Comparison of ENCODE assay signal across 8 cellular contexts in the genomic region with DNA sequence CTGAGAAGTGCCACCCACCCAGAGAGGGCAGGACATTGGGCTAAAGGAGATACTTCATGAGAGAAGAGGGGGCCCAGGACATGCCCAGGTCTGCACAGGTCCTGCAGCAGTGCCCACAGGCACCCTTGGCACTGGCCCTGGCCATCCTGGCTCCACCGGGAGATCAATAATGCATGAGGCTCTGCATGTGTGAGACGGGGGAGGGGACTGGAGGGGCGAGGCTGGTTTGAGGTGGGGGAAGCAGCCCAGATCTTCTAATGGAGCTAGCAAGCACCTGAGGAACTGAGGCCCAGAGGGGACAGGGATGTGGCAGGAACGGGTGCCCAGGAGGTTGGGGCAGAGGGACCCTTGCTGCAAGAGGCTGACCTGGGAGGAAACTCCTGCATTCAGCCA. TPM values are rescaled to one million over a fixed set of nuclear protein-coding genes. Genes with fewer than 3 reads are reported as not detected.
DNase-seq lines count a peak whose midpoint lies in the region; ATAC-seq and TF ChIP-seq lines count a peak whose summit lies in the region.

No MANE protein-coding gene starts in this region.

- no peak for TF ChIP-seq POLR2A in suprapubic skin (IDR thresholded peaks at IDR 0.05)

- peak overlapping the region; percentile 90 for H3K27ac Mint-ChIP-seq in activated CD4-positive, alpha-beta T cell treated with anti-CD3 and anti-CD28 coated beads, Interleukin-2, amount 10 ng/mL, durations not matched to agents 7 days and 5 days
- peak overlapping the region; percentile 82 for H3K27ac Mint-ChIP-seq in activated naive CD8-positive, alpha-beta T cell

- no peak for TF ChIP-seq EP300 in suprapubic skin (IDR thresholded peaks at IDR 0.05)

- no peak for DNase-seq in activated CD4-positive, alpha-beta T cell treated with anti-CD3 and anti-CD28 coated beads, Interleukin-2, amount 10 ng/mL, durations not matched to agents 7 days and 5 days
- DNase-seq in activated CD4-positive, alpha-beta T cell treated with anti-CD3 and anti-CD28 coated beads, Interleukin-2, amount 50 U/mL, for 4 hours, result no peak
- DNase-seq in left colon (no peak), suprapubic skin (ENCODE audit: low spot score in 2 of 2) (no peak), GM19238 (ENCODE audit: insufficient read length, low spot score) (no peak), NOMO-1 treated with DMSO at 0.1 percent for 48 hours (lab: John Stamatoyannopoulos, UW; ENCODE audit: unreplicated experiment) (no peak)
- DNase-seq in stimulated activated CD4-positive, alpha-beta T cell treated with anti-CD3 and anti-CD28 coated beads, Interleukin-2, amount 100 ng/mL, for 48 hours, result no peak

- 19% methylated on average over 4 of the region's 4 CpGs for WGBS in suprapubic skin

- no peak overlapping the region for H3K27ac ChIP-seq in suprapubic skin

- H3K4me3 Mint-ChIP-seq in activated CD4-positive, alpha-beta T cell treated with anti-CD3 and anti-CD28 coated beads, Interleukin-2, amount 10 ng/mL, durations not matched to agents 7 days and 5 days, result peak overlapping the region; percentile 98
- H3K4me3 Mint-ChIP-seq in activated naive CD8-positive, alpha-beta T cell, result peak overlapping the region; percentile 94

- H3K36me3 Mint-ChIP-seq in activated CD4-positive, alpha-beta T cell treated with anti-CD3 and anti-CD28 coated beads, Interleukin-2, amount 10 ng/mL, durations not matched to agents 7 days and 5 days (ENCODE audit: low read depth), result peaks cover 21% of the 10 kb centered on the region
- peaks cover 5% of the 10 kb centered on the region for H3K36me3 Mint-ChIP-seq in activated naive CD8-positive, alpha-beta T cell

- peaks cover 57% of the 10 kb centered on the region for H3K36me3 ChIP-seq in suprapubic skin

- H3K9me3 ChIP-seq in suprapubic skin, result no peaks in the 10 kb centered on the region

- POLR2A ChIA-PET in activated CD4-positive, alpha-beta T cell treated with anti-CD3 and anti-CD28 coated beads, Interleukin-2, amount 10 ng/mL, durations not matched to agents 7 days and 5 days (lab: Charles Lee), result no interaction called here

- intact Hi-C loops in left colon (cut with DNase I, micrococcal nuclease), result no loop called here

- peak overlapping the region; percentile 45 for H3K4me3 ChIP-seq in suprapubic skin

- H3K4me1 ChIP-seq in suprapubic skin, result peaks cover 23% of the 10 kb centered on the region

- no peaks in the 10 kb centered on the region for H3K27me3 Mint-ChIP-seq in activated CD4-positive, alpha-beta T cell treated with anti-CD3 and anti-CD28 coated beads, Interleukin-2, amount 10 ng/mL, durations not matched to agents 7 days and 5 days
- no peaks in the 10 kb centered on the region for H3K27me3 Mint-ChIP-seq in activated naive CD8-positive, alpha-beta T cell

- CTCF ChIA-PET in activated CD4-positive, alpha-beta T cell treated with anti-CD3 and anti-CD28 coated beads, Interleukin-2, amount 10 ng/mL, durations not matched to agents 7 days and 5 days (lab: Charles Lee), result interaction anchor here (1.2 to 1.4 kb wide), 2 partner anchors 14 to 15 kb away, joined by 3 to 5 read pairs; no protein-coding TSS in a partner anchor

- no peaks in the 10 kb centered on the region for H3K27me3 ChIP-seq in suprapubic skin

- peaks cover 28% of the 10 kb centered on the region for H3K4me1 Mint-ChIP-seq in activated CD4-positive, alpha-beta T cell treated with anti-CD3 and anti-CD28 coated beads, Interleukin-2, amount 10 ng/mL, durations not matched to agents 7 days and 5 days
- H3K4me1 Mint-ChIP-seq in activated naive CD8-positive, alpha-beta T cell (ENCODE audit: low read depth), result peaks cover 21% of the 10 kb centered on the region

- TF ChIP-seq CTCF in suprapubic skin (IDR thresholded peaks at IDR 0.05), result no peak

- no peaks in the 10 kb centered on the region for H3K9me3 Mint-ChIP-seq in activated CD4-positive, alpha-beta T cell treated with anti-CD3 and anti-CD28 coated beads, Interleukin-2, amount 10 ng/mL, durations not matched to agents 7 days and 5 days
- no peaks in the 10 kb centered on the region for H3K9me3 Mint-ChIP-seq in activated naive CD8-positive, alpha-beta T cell (ENCODE audit: low read depth)

- ATAC-seq in left colon, result peak; percentile 24

RNA-seq across cellular contexts. Expression of gene OSBPL7, which starts 0.6 kb away (rescaled TPM):
- total RNA-seq in activated CD4-positive, alpha-beta T cell treated with anti-CD3 and anti-CD28 coated beads, Interleukin-2, amount 10 ng/mL, durations not matched to agents 7 days and 5 days, result 10 to 100 TPM; 40.8 to 43.8 TPM
- 10 to 100 TPM; 58.9 to 87.0 TPM for total RNA-seq in left colon
- 1 to 10 TPM; 1.3 to 2.0 (median 1.6) TPM for total RNA-seq in suprapubic skin

RNA-seq across cellular contexts. Expression of gene MRPL10, which starts 10.3 kb away (rescaled TPM):
- total RNA-seq in activated CD4-positive, alpha-beta T cell treated with anti-CD3 and anti-CD28 coated beads, Interleukin-2, amount 10 ng/mL, durations not matched to agents 7 days and 5 days, result 10 to 100 TPM; 46.9 to 51.9 TPM
- 10 to 100 TPM; 31.5 to 37.5 TPM for total RNA-seq in left colon
- total RNA-seq in suprapubic skin, result 10 to 100 TPM; 27.7 to 33.8 (median 31.2) TPM

RNA-seq across cellular contexts. Expression of gene LRRC46, which starts 10.4 kb away (rescaled TPM):
- 1 to 10 TPM in 1 of 2 experiments, under 1 TPM in 1; 0.79 to 1.4 TPM for total RNA-seq in activated CD4-positive, alpha-beta T cell treated with anti-CD3 and anti-CD28 coated beads, Interleukin-2, amount 10 ng/mL, durations not matched to agents 7 days and 5 days
- total RNA-seq in left colon (under 1 TPM in 1 of 2 donors, not detected in 1; 0.42 TPM), suprapubic skin (not detected)

RNA-seq across cellular contexts. Expression of gene SCRN2, which starts 20.0 kb away (rescaled TPM):
- total RNA-seq in activated CD4-positive, alpha-beta T cell treated with anti-CD3 and anti-CD28 coated beads, Interleukin-2, amount 10 ng/mL, durations not matched to agents 7 days and 5 days, result 10 to 100 TPM; 26.8 to 33.2 TPM
- total RNA-seq in left colon (10 to 100 TPM; 51.0 to 53.7 TPM), suprapubic skin (10 to 100 TPM; 22.3 to 46.4 (median 34.7) TPM)

RNA-seq across cellular contexts. Expression of gene SP6, which starts 29.9 kb away (rescaled TPM):
- total RNA-seq in activated CD4-positive, alpha-beta T cell treated with anti-CD3 and anti-CD28 coated beads, Interleukin-2, amount 10 ng/mL, durations not matched to agents 7 days and 5 days, result not detected
- total RNA-seq in left colon (10 to 100 TPM in 1 of 2 donors, 1 to 10 TPM in 1; 4.4 to 20.5 TPM), suprapubic skin (10 to 100 TPM in 3 of 4 donors, 1 to 10 TPM in 1; 6.6 to 29.3 (median 19.9) TPM)

Comparison
In these comparisons a context has a peak if more than half of its experiments do, and no peak if none do; other contexts are left out.
1. RNA of gene OSBPL7, which starts 0.6 kb away (total RNA-seq): 58.9 to 87.0 TPM in left colon and 40.8 to 43.8 TPM in activated CD4-positive, alpha-beta T cell treated with anti-CD3 and anti-CD28 coated beads, Interleukin-2, amount 10 ng/mL, durations not matched to agents 7 days and 5 days; 1.3 to 2.0 TPM in suprapubic skin; every median in the first group is over 10 times any median in the second.